32 cellular contexts compared by ENCODE assay signal in the genomic region with DNA sequence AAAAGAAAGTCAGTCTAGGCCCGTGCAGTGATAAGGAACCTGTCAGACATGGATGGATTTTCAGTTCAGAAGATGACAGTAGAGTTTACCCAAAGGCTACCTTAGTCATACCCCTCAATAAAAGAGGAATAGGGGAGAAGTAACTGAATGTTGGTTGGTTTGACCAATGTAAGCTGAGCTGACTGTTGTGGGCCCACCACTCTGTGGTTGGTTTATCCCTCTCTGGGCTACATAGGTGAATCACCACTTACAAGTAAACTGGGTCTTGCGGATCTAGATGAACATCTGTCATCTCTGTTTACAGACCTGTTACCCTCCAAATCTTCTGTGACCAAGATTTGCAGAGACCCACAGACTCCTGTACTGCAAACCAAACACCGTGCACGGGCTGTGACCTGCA. TPM values are rescaled to one million over a fixed set of nuclear protein-coding genes. Genes with fewer than 3 reads are reported as not detected.
"Had no signal": no experiment of that assay in that cellular context is flagged by ENCODE, and none has a peak within 500 bp of the region (broad histone marks: within the 10 kb centered on the region; RNA-seq: fewer than 3 reads in every experiment).

No MANE protein-coding gene starts in this region.

- H3K27me3 ChIP-seq: gastrocnemius medialis, hepatocyte, pancreas, sigmoid colon, suprapubic skin, tibial artery, upper lobe of right lung had no signal

- H3K9me3 ChIP-seq: gastrocnemius medialis, pancreas, prostate gland, sigmoid colon, suprapubic skin, tibial artery, upper lobe of right lung had no signal

- H2AFZ ChIP-seq: hepatocyte had no signal

- H3K27ac ChIP-seq: gastrocnemius medialis, hepatocyte, pancreas, prostate gland, sigmoid colon, suprapubic skin, tibial artery, upper lobe of right lung had no signal

- ATAC-seq: activated T-cell treated with anti-CD3 and anti-CD28 coated beads, Interleukin-2, amount 50 U/mL, for 4 hours; activated T-helper 17 cell treated with anti-CD3 and anti-CD28 coated beads, Interleukin-2, amount 50 U/mL, for 72 hours; effector memory CD8-positive, alpha-beta T cell; gastrocnemius medialis; left colon; naive thymus-derived CD4-positive, alpha-beta T cell; pancreas; upper lobe of right lung; WTC11 had no signal

- H3K4me1 ChIP-seq: pancreas, prostate gland, sigmoid colon, suprapubic skin, tibial artery, upper lobe of right lung had no signal

- H3K4me2 ChIP-seq: hepatocyte, smooth muscle cell had no signal

- H3K4me3 ChIP-seq: gastrocnemius medialis, hepatocyte, pancreas, prostate gland, sigmoid colon, smooth muscle cell, suprapubic skin, tibial artery, upper lobe of right lung had no signal

- DNase-seq: activated CD4-positive, alpha-beta memory T cell treated with anti-CD3 and anti-CD28 coated beads, Interleukin-2, amount 10 ng/mL, durations not matched to agents 7 days and 5 days; activated CD4-positive, alpha-beta T cell treated with anti-CD3 and anti-CD28 coated beads for 1 hour; activated CD4-positive, alpha-beta T cell treated with anti-CD3 and anti-CD28 coated beads, Interleukin-2, amount 10 ng/mL, durations not matched to agents 7 days and 5 days; activated CD8-positive, alpha-beta memory T cell treated with anti-CD3 and anti-CD28 coated beads, Interleukin-2, amount 50 U/mL, for 48 hours; activated gamma-delta T cell treated with Interleukin-2 at 50 U/mL for 16 hours; activated naive CD4-positive, alpha-beta T cell treated with anti-CD3 and anti-CD28 coated beads, Interleukin-2, amount 50 U/mL, for 16 hours; activated T-cell treated with anti-CD3 and anti-CD28 coated beads, Interleukin-2, amount 50 U/mL, for 4 hours; amniotic stem cell; caudate nucleus; cortex of kidney; effector memory CD8-positive, alpha-beta T cell; erythroblast; gastrocnemius medialis; left colon; mammary epithelial cell; naive thymus-derived CD4-positive, alpha-beta T cell; nucleus accumbens; pancreas; retina; sigmoid colon; stimulated activated CD4-positive, alpha-beta T cell treated with anti-CD3 and anti-CD28 coated beads, Interleukin-1b, Interleukin-23, amount 100 ng/mL, for 48 hours; stimulated activated CD4-positive, alpha-beta T cell treated with anti-CD3 and anti-CD28 coated beads, Interleukin-4, amount 100 ng/mL, for 4 hours; stimulated activated naive CD4-positive, alpha-beta T cell; T1000; tibial artery; upper lobe of right lung had no signal

- H3K36me3 ChIP-seq: gastrocnemius medialis, pancreas, prostate gland, sigmoid colon, suprapubic skin, tibial artery, upper lobe of right lung had no signal

- H3K79me2 ChIP-seq: hepatocyte had no signal

RNA-seq across cellular contexts. Expression of gene MYLK2, which starts 37.2 kb away (rescaled TPM):
- total RNA-seq: hepatocyte, suprapubic skin, upper lobe of right lung had no signal
- polyA plus RNA-seq: naive thymus-derived CD4-positive, alpha-beta T cell had no signal
